12 cellular contexts compared by ENCODE assay signal in the genomic region with DNA sequence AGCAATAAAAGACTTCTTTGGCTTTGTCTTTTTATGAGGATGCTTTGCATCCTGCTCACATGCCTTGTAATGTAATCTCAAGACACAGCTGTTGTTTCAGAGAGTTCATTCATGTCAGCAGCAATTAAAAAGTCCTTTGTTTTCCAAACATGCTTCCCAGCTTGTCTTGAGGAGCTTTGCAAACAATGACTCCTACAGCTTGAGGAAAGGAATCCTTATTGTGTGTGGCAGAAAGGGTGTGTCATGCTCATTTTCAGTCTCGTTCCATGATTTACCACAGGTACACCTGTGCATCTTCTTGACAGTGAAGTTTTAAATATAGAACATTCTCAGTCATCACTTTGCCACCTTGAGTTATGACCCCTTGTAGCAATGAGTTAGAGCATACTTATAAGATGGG.
"Had no signal": no experiment of that assay in that cellular context is flagged by ENCODE, and none has a peak within 500 bp of the region (broad histone marks: within the 10 kb centered on the region; RNA-seq: fewer than 3 reads in every experiment).

No MANE protein-coding gene starts in this region.

- H3K27me3 ChIP-seq: adrenal gland, heart left ventricle, neutrophil, tibial artery, uterus had no signal

- H3K9me3 Mint-ChIP-seq: activated naive CD4-positive, alpha-beta T cell treated with anti-CD3 and anti-CD28 coated beads, Interleukin-2, amount 50 U/mL, for 24 hours; naive thymus-derived CD8-positive, alpha-beta T cell; stimulated activated memory B cell treated with anti-CD40 and anti-IgM and Interleukin-4, amounts not matched to agents 10 μg/mL and 1 μg/mL and 100 μg/mL, for 72 hours had no signal

- H3K4me1 ChIP-seq: adrenal gland, heart left ventricle, tibial artery, uterus had no signal

- H3K9me3 ChIP-seq: adrenal gland, heart left ventricle, neutrophil, tibial artery, uterus had no signal

- H3K36me3 Mint-ChIP-seq: activated naive CD4-positive, alpha-beta T cell treated with anti-CD3 and anti-CD28 coated beads, Interleukin-2, amount 50 U/mL, for 24 hours; naive thymus-derived CD8-positive, alpha-beta T cell; stimulated activated memory B cell treated with anti-CD40 and anti-IgM and Interleukin-4, amounts not matched to agents 10 μg/mL and 1 μg/mL and 100 μg/mL, for 72 hours had no signal

- ATAC-seq: heart left ventricle; naive thymus-derived CD8-positive, alpha-beta T cell; stimulated activated memory B cell treated with anti-CD40 and anti-IgM and Interleukin-4, amounts not matched to agents 10 μg/mL and 1 μg/mL and 100 μg/mL, for 72 hours had no signal

- H3K27me3 Mint-ChIP-seq: naive thymus-derived CD8-positive, alpha-beta T cell; stimulated activated memory B cell treated with anti-CD40 and anti-IgM and Interleukin-4, amounts not matched to agents 10 μg/mL and 1 μg/mL and 100 μg/mL, for 72 hours had no signal

- H3K27ac ChIP-seq: adrenal gland, heart left ventricle, neutrophil, tibial artery, uterus had no signal

- H3K36me3 ChIP-seq: adrenal gland, heart left ventricle, neutrophil, tibial artery, uterus had no signal

- H3K4me1 Mint-ChIP-seq: activated naive CD4-positive, alpha-beta T cell treated with anti-CD3 and anti-CD28 coated beads, Interleukin-2, amount 50 U/mL, for 24 hours; naive thymus-derived CD8-positive, alpha-beta T cell; stimulated activated memory B cell treated with anti-CD40 and anti-IgM and Interleukin-4, amounts not matched to agents 10 μg/mL and 1 μg/mL and 100 μg/mL, for 72 hours had no signal

- DNase-seq: activated CD4-positive, alpha-beta T cell treated with anti-CD3 and anti-CD28 coated beads, Interleukin-2, amount 50 U/mL, for 4 hours; activated CD4-positive, CD25-positive, alpha-beta regulatory T cell treated with anti-CD3 and anti-CD28 coated beads, Interleukin-2, amount 50 U/mL, for 72 hours; activated effector memory CD4-positive, alpha-beta T cell treated with Interleukin-2 at 50 U/mL for 16 hours; adrenal gland; heart left ventricle; naive thymus-derived CD8-positive, alpha-beta T cell; stimulated activated CD4-positive, alpha-beta T cell treated with anti-CD3 and anti-CD28 coated beads, Interleukin-2, amount 100 ng/mL, for 48 hours; tibial artery; uterus had no signal

- H3K4me3 Mint-ChIP-seq: activated naive CD4-positive, alpha-beta T cell treated with anti-CD3 and anti-CD28 coated beads, Interleukin-2, amount 50 U/mL, for 24 hours; naive thymus-derived CD8-positive, alpha-beta T cell; stimulated activated memory B cell treated with anti-CD40 and anti-IgM and Interleukin-4, amounts not matched to agents 10 μg/mL and 1 μg/mL and 100 μg/mL, for 72 hours had no signal

- H3K27ac Mint-ChIP-seq: activated naive CD4-positive, alpha-beta T cell treated with anti-CD3 and anti-CD28 coated beads, Interleukin-2, amount 50 U/mL, for 24 hours; naive thymus-derived CD8-positive, alpha-beta T cell; stimulated activated memory B cell treated with anti-CD40 and anti-IgM and Interleukin-4, amounts not matched to agents 10 μg/mL and 1 μg/mL and 100 μg/mL, for 72 hours had no signal

- H3K4me3 ChIP-seq: adrenal gland, heart left ventricle, tibial artery, uterus had no signal
